ENCODE assay signal across 8 cellular contexts in genomic region chr4:119454491-119455270, GRCh38.
DNase-seq lines count a peak whose midpoint lies in the region; TF ChIP-seq lines count a peak whose summit lies in the region.
"Not testable (repeated sequence)": the region's sequence is repeated elsewhere in the genome, so short reads cannot be mapped to it uniquely, and the experiment has no call there.

No MANE protein-coding gene starts in this region.

- H3K4me1 ChIP-seq in suprapubic skin, result not testable (repeated sequence)

- not testable (repeated sequence) for H3K9me3 ChIP-seq in suprapubic skin

- peak overlapping the region; percentile 98 for H3K4me3 ChIP-seq in GM08714 (ENCODE audit: low read length)
- peak overlapping the region; percentile 82 for H3K4me3 ChIP-seq in suprapubic skin

- H3K27ac Mint-ChIP-seq in HFFc6, result peak overlapping the region; percentile 99

- H3K27me3 ChIP-seq in suprapubic skin, result not testable (repeated sequence)

- in situ Hi-C loops in SK-MEL-5 (cut with HindIII; ENCODE audit: low pct_unique_long_range_greater_than_20kb, low sequenced_read_pairs), result not testable (repeated sequence)

- TF ChIP-seq POLR2A in suprapubic skin (IDR thresholded peaks at IDR 0.05), result peak; percentile 74 to 77

- DNase-seq in HFFc6 (peak; percentile 95), NAMALWA (ENCODE audit: low spot score) (peak; percentile 98), SK-MEL-5 (ENCODE audit: low read depth, low spot score) (peak; percentile 92), globus pallidus (ENCODE audit: low spot score) (peak; percentile 94), nucleus accumbens (lab: John Stamatoyannopoulos, UW) (peak; percentile 76 to 99 (median 92)), suprapubic skin (ENCODE audit: low spot score in 2 of 2) (peak; percentile 97)
- DNase-seq in activated naive CD4-positive, alpha-beta T cell treated with anti-CD3 and anti-CD28 coated beads, Interleukin-2, amount 50 U/mL, for 16 hours, result peak; percentile 92

- H3K9me3 Mint-ChIP-seq in HFFc6, result not testable (repeated sequence)

- WGBS in suprapubic skin, result no CpG with 5 or more reads among the region's 80 CpGs

- TF ChIP-seq CTCF in HFFc6 (IDR thresholded peaks at IDR 0.05), result peak; percentile 25; the same call in 1 of the 2 replicates
- not testable (repeated sequence) for TF ChIP-seq CTCF in suprapubic skin (IDR thresholded peaks at IDR 0.05)

- peak overlapping the region; percentile 92 for H3K4me3 Mint-ChIP-seq in HFFc6

- not testable (repeated sequence) for H3K36me3 Mint-ChIP-seq in HFFc6 (ENCODE audit: low read depth)

- not testable (repeated sequence) for TF ChIP-seq EP300 in suprapubic skin (IDR thresholded peaks at IDR 0.05)

- H3K36me3 ChIP-seq in suprapubic skin, result not testable (repeated sequence)

- H3K27ac ChIP-seq in suprapubic skin, result peak overlapping the region; percentile 89

- H3K4me1 Mint-ChIP-seq in HFFc6 (ENCODE audit: low read depth), result not testable (repeated sequence)

- not testable (repeated sequence) for H3K27me3 Mint-ChIP-seq in HFFc6 (ENCODE audit: insufficient read depth)

Comparison
In these comparisons a context has a peak if more than half of its experiments do, and no peak if none do; other contexts are left out.
1. Peak in every context shown above with its lines: DNase-seq, H3K4me3 ChIP-seq and H3K27ac ChIP-seq.